ENCODE assay signal across 30 cellular contexts in the genomic region with DNA sequence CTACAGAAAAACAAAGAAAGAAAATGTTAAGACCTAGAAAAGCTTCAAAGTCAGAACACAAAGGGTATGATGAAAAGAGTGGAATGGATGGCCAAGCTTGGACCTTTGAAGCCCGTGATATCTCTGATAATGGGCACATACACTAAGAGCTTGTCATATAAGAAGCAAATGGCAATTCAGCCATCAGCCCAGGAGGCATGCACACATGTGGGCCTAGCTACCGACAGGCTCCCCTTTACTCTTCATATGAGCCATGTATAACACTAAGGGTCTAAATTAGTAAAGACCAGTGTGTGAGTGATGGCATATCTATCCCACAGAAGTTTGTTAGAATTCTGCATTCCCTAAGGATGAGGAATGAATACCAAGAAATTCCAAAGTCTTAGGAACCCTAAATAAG.
"Had no signal": no experiment of that assay in that cellular context is flagged by ENCODE, and none has a peak within 500 bp of the region (broad histone marks: within the 10 kb centered on the region; RNA-seq: fewer than 3 reads in every experiment).

No MANE protein-coding gene starts in this region.

- H3K27ac Mint-ChIP-seq: activated CD4-positive, alpha-beta memory T cell treated with anti-CD3 and anti-CD28 coated beads, Interleukin-2, amount 10 ng/mL, durations not matched to agents 7 days and 5 days; activated CD4-positive, alpha-beta T cell treated with anti-CD3 and anti-CD28 coated beads for 36 hours; activated naive CD4-positive, alpha-beta T cell treated with anti-CD3 and anti-CD28 coated beads, Interleukin-2, amount 10 ng/mL, durations not matched to agents 7 days and 5 days; activated T-cell treated with anti-CD3 and anti-CD28 coated beads, Interleukin-2, amount 50 U/mL, for 72 hours; activated T-helper 2 cell treated with anti-CD3 and anti-CD28 coated beads, Interferon-gamma antibody, Interleukin-2, Interleukin-4, amounts not matched to agents 10 μg/mL and 5 μg/mL and 100 μg/mL, durations not matched to agents 14 hours and 24 hours and 36 hours; T-cell had no signal

- H3K4me3 Mint-ChIP-seq: activated CD4-positive, alpha-beta memory T cell treated with anti-CD3 and anti-CD28 coated beads, Interleukin-2, amount 10 ng/mL, durations not matched to agents 7 days and 5 days; activated CD4-positive, alpha-beta T cell treated with anti-CD3 and anti-CD28 coated beads for 36 hours; activated naive CD4-positive, alpha-beta T cell treated with anti-CD3 and anti-CD28 coated beads, Interleukin-2, amount 10 ng/mL, durations not matched to agents 7 days and 5 days; activated T-cell treated with anti-CD3 and anti-CD28 coated beads, Interleukin-2, amount 50 U/mL, for 72 hours; central memory CD8-positive, alpha-beta T cell; T-cell had no signal

- H3K4me1 Mint-ChIP-seq: activated CD4-positive, alpha-beta memory T cell treated with anti-CD3 and anti-CD28 coated beads, Interleukin-2, amount 10 ng/mL, durations not matched to agents 7 days and 5 days had no signal

- H3K9me3 Mint-ChIP-seq: activated CD4-positive, alpha-beta memory T cell treated with anti-CD3 and anti-CD28 coated beads, Interleukin-2, amount 10 ng/mL, durations not matched to agents 7 days and 5 days; activated naive CD4-positive, alpha-beta T cell treated with anti-CD3 and anti-CD28 coated beads, Interleukin-2, amount 10 ng/mL, durations not matched to agents 7 days and 5 days; activated T-cell treated with anti-CD3 and anti-CD28 coated beads, Interleukin-2, amount 50 U/mL, for 72 hours; activated T-helper 2 cell treated with anti-CD3 and anti-CD28 coated beads, Interferon-gamma antibody, Interleukin-2, Interleukin-4, amounts not matched to agents 10 μg/mL and 5 μg/mL and 100 μg/mL, durations not matched to agents 14 hours and 24 hours and 36 hours; central memory CD8-positive, alpha-beta T cell; T-cell had no signal

- DNase-seq: activated CD4-positive, alpha-beta memory T cell treated with anti-CD3 and anti-CD28 coated beads, Interleukin-2, amount 10 ng/mL, durations not matched to agents 7 days and 5 days; activated CD4-positive, alpha-beta T cell treated with anti-CD3 and anti-CD28 coated beads for 36 hours; activated CD4-positive, alpha-beta T cell treated with anti-CD3 and anti-CD28 coated beads, Interleukin-2, amount 50 U/mL, for 1 hour; activated CD8-positive, alpha-beta memory T cell treated with anti-CD3 and anti-CD28 coated beads, Interleukin-2, amount 50 U/mL, for 4 hours; activated gamma-delta T cell treated with Interleukin-2 at 50 U/mL for 16 hours; activated naive CD4-positive, alpha-beta T cell treated with anti-CD3 and anti-CD28 coated beads, Interleukin-2, amount 10 ng/mL, durations not matched to agents 7 days and 5 days; activated T-cell treated with anti-CD3 and anti-CD28 coated beads, Interleukin-2, amount 50 U/mL, for 72 hours; aorta; MG63; MV-4-11; NCI-H1092 treated with DMSO at 0.1 percent for 48 hours; NCI-H1417 treated with DMSO at 0.1 percent for 48 hours; NCI-H1694; NCI-H2029; NCI-H2107; NCI-H2171 treated with DMSO at 0.1 percent for 48 hours; NCI-H226; NCI-H526; NCI-H82; NK-92 treated with Interleukin-12 subunit alpha and Interleukin-12 subunit beta, amount 100 ng/mL, for 24 hours; OCI-M1; RPMI8226; T-cell; T-helper 2 cell; T1000 had no signal

- H3K27me3 Mint-ChIP-seq: activated CD4-positive, alpha-beta memory T cell treated with anti-CD3 and anti-CD28 coated beads, Interleukin-2, amount 10 ng/mL, durations not matched to agents 7 days and 5 days; activated CD4-positive, alpha-beta T cell treated with anti-CD3 and anti-CD28 coated beads for 36 hours; activated naive CD4-positive, alpha-beta T cell treated with anti-CD3 and anti-CD28 coated beads, Interleukin-2, amount 10 ng/mL, durations not matched to agents 7 days and 5 days; central memory CD8-positive, alpha-beta T cell; T-cell had no signal

- ATAC-seq: activated CD4-positive, alpha-beta T cell treated with anti-CD3 and anti-CD28 coated beads for 36 hours; activated T-cell treated with anti-CD3 and anti-CD28 coated beads, Interleukin-2, amount 50 U/mL, for 72 hours; Right ventricle myocardium inferior; T-cell had no signal

- H3K27ac ChIP-seq: breast epithelium, SK-N-MC had no signal

- H3K27me3 ChIP-seq: breast epithelium, MG63 had no signal

- H3K4me3 ChIP-seq: breast epithelium, MG63, SK-N-MC had no signal

- H3K4me1 ChIP-seq: breast epithelium had no signal

- H3K9me3 ChIP-seq: breast epithelium, MG63 had no signal
